Comparison of ENCODE assay signal across 1 cellular context in genomic region chrX:75179536-75180293, GRCh38.
TF ChIP-seq lines count a peak whose summit lies in the region.
"Not testable (repeated sequence)": the region's sequence is repeated elsewhere in the genome, so short reads cannot be mapped to it uniquely, and the experiment has no call there.

No MANE protein-coding gene starts in this region.

- CTCF ChIA-PET in HEK293 (lab: Yijun Ruan, JAX) = not testable (repeated sequence)

- H3K4me1 ChIP-seq in HEK293 (ENCODE audit: control insufficient read depth, insufficient read depth, low read length) = not testable (repeated sequence)

- H3K36me3 ChIP-seq in HEK293 (ENCODE audit: control insufficient read depth in 2 of 2, insufficient read depth in 1 of 2, low read length in 2 of 2) = not testable (repeated sequence)

- not testable (repeated sequence) for H3K4me3 ChIP-seq in HEK293 (ENCODE audit: low read depth, low read length)

- POLR2A ChIA-PET in HEK293 (lab: Yijun Ruan, JAX) = not testable (repeated sequence)

- not testable (repeated sequence) for H3K9me3 ChIP-seq in HEK293 (ENCODE audit: control insufficient read depth, insufficient read depth, low read depth, low read length)

- not testable (repeated sequence) for TF ChIP-seq CTCF in HEK293 (tag by site-specific recombination; IDR thresholded peaks at IDR 0.05)

- H3K27ac ChIP-seq in HEK293 (ENCODE audit: extremely low read depth, low read depth, low read length) = not testable (repeated sequence)

TF ChIP-seq in HEK293, 187 proteins besides CTCF, POLR2A, EP300 and RAD21:
- peak; percentile 83 for TF ChIP-seq SCRT1 (tag by site-specific recombination; IDR thresholded peaks at IDR 0.05; ENCODE audit: borderline replicate concordance)
- TF ChIP-seq SCRT2 (tag by site-specific recombination; IDR thresholded peaks at IDR 0.05) = peak; percentile 86
